Comparison of ENCODE assay signal across 12 cellular contexts in genomic region chr3:152384412-152384811, GRCh38.
A peak's percentile ranks its signal among the peaks of the same experiment; 100 is the strongest.
DNase-seq lines count a peak whose midpoint lies in the region; ATAC-seq and TF ChIP-seq lines count a peak whose summit lies in the region.
"Had no signal": no experiment of that assay in that cellular context is flagged by ENCODE, and none has a peak within 500 bp of the region (broad histone marks: within the 10 kb centered on the region; RNA-seq: fewer than 3 reads in every experiment).

No MANE protein-coding gene starts in this region.

- ATAC-seq in lower lobe of right lung, result no peak
- ATAC-seq in HG03565 (IDR thresholded peaks at IDR 0.05; ENCODE audit: unreplicated experiment), result no peak
- ATAC-seq in HG02610 (IDR thresholded peaks at IDR 0.05; ENCODE audit: unreplicated experiment), result no peak

- intact Hi-C loops in activated T-helper 1 cell treated with anti-CD3 and anti-CD28 coated beads, Interleukin-12 subunit alpha, Interleukin-12 subunit beta, Interleukin-2, Interleukin-4 antibody, amounts not matched to agents 30 ng/mL and 10 ng/mL and 1 ng/mL, durations not matched to agents 14 hours and 24 hours and 36 hours (cut with micrococcal nuclease), result no loop called here
- intact Hi-C loops in lower lobe of right lung (cut with DNase I), result no loop called here

- H3K9me3 ChIP-seq in lower lobe of right lung, result no peaks in the 10 kb centered on the region

- H3K27ac ChIP-seq in lower lobe of right lung, result peak overlapping the region; percentile 13

- DNase-seq in activated T-cell treated with anti-CD3 and anti-CD28 coated beads, Interleukin-2, amount 50 U/mL, for 24 hours, result no peak
- DNase-seq in activated T-cell treated with anti-CD3 and anti-CD28 coated beads for 4 hours (no peak), lower lobe of right lung (no peak), superior temporal gyrus (ENCODE audit: extremely low spot score) (peak; percentile 64), cerebellum (ENCODE audit: low spot score) (no peak)
- no peak for DNase-seq in activated T-helper 1 cell treated with anti-CD3 and anti-CD28 coated beads, Interleukin-12 subunit alpha, Interleukin-12 subunit beta, Interleukin-2, Interleukin-4 antibody, amounts not matched to agents 30 ng/mL and 10 ng/mL and 1 ng/mL, durations not matched to agents 14 hours and 24 hours and 36 hours (ENCODE audit: low spot score)
- DNase-seq: caudate nucleus, GF-D8, NCI-H146, nucleus accumbens had no signal

- H3K27me3 ChIP-seq in lower lobe of right lung (ENCODE audit: low read depth), result no peaks in the 10 kb centered on the region

- no peak for TF ChIP-seq CTCF in lower lobe of right lung (IDR thresholded peaks at IDR 0.05)

- H3K27me3 Mint-ChIP-seq in activated T-cell treated with anti-CD3 and anti-CD28 coated beads, Interleukin-2, amount 50 U/mL, for 24 hours, result no peaks in the 10 kb centered on the region
- H3K27me3 Mint-ChIP-seq in activated T-helper 1 cell treated with anti-CD3 and anti-CD28 coated beads, Interleukin-12 subunit alpha, Interleukin-12 subunit beta, Interleukin-2, Interleukin-4 antibody, amounts not matched to agents 30 ng/mL and 10 ng/mL and 1 ng/mL, durations not matched to agents 14 hours and 24 hours and 36 hours (ENCODE audit: insufficient read depth), result no peaks in the 10 kb centered on the region

- peaks cover 93% of the 10 kb centered on the region for H3K4me1 ChIP-seq in lower lobe of right lung

- peaks cover 50% of the 10 kb centered on the region for H3K36me3 Mint-ChIP-seq in activated T-cell treated with anti-CD3 and anti-CD28 coated beads, Interleukin-2, amount 50 U/mL, for 24 hours (ENCODE audit: low read depth)
- H3K36me3 Mint-ChIP-seq in activated T-helper 1 cell treated with anti-CD3 and anti-CD28 coated beads, Interleukin-12 subunit alpha, Interleukin-12 subunit beta, Interleukin-2, Interleukin-4 antibody, amounts not matched to agents 30 ng/mL and 10 ng/mL and 1 ng/mL, durations not matched to agents 14 hours and 24 hours and 36 hours (ENCODE audit: low read depth), result peaks cover 13% of the 10 kb centered on the region

- H3K9me3 Mint-ChIP-seq in activated T-cell treated with anti-CD3 and anti-CD28 coated beads, Interleukin-2, amount 50 U/mL, for 24 hours, result no peaks in the 10 kb centered on the region
- no peaks in the 10 kb centered on the region for H3K9me3 Mint-ChIP-seq in activated T-helper 1 cell treated with anti-CD3 and anti-CD28 coated beads, Interleukin-12 subunit alpha, Interleukin-12 subunit beta, Interleukin-2, Interleukin-4 antibody, amounts not matched to agents 30 ng/mL and 10 ng/mL and 1 ng/mL, durations not matched to agents 14 hours and 24 hours and 36 hours

- H3K36me3 ChIP-seq in lower lobe of right lung, result no peaks in the 10 kb centered on the region

- H3K27ac Mint-ChIP-seq in activated T-cell treated with anti-CD3 and anti-CD28 coated beads, Interleukin-2, amount 50 U/mL, for 24 hours, result peak overlapping the region; percentile 63
- H3K27ac Mint-ChIP-seq in activated T-helper 1 cell treated with anti-CD3 and anti-CD28 coated beads, Interleukin-12 subunit alpha, Interleukin-12 subunit beta, Interleukin-2, Interleukin-4 antibody, amounts not matched to agents 30 ng/mL and 10 ng/mL and 1 ng/mL, durations not matched to agents 14 hours and 24 hours and 36 hours, result peak overlapping the region; percentile 34

- no peak overlapping the region for H3K4me3 ChIP-seq in lower lobe of right lung

- no peak overlapping the region for H3K4me3 Mint-ChIP-seq in activated T-cell treated with anti-CD3 and anti-CD28 coated beads, Interleukin-2, amount 50 U/mL, for 24 hours
- H3K4me3 Mint-ChIP-seq in activated T-helper 1 cell treated with anti-CD3 and anti-CD28 coated beads, Interleukin-12 subunit alpha, Interleukin-12 subunit beta, Interleukin-2, Interleukin-4 antibody, amounts not matched to agents 30 ng/mL and 10 ng/mL and 1 ng/mL, durations not matched to agents 14 hours and 24 hours and 36 hours, result no peak overlapping the region

- H3K4me1 Mint-ChIP-seq in activated T-cell treated with anti-CD3 and anti-CD28 coated beads, Interleukin-2, amount 50 U/mL, for 24 hours (ENCODE audit: low read depth), result peaks cover 88% of the 10 kb centered on the region
- H3K4me1 Mint-ChIP-seq in activated T-helper 1 cell treated with anti-CD3 and anti-CD28 coated beads, Interleukin-12 subunit alpha, Interleukin-12 subunit beta, Interleukin-2, Interleukin-4 antibody, amounts not matched to agents 30 ng/mL and 10 ng/mL and 1 ng/mL, durations not matched to agents 14 hours and 24 hours and 36 hours (ENCODE audit: low read depth), result peaks cover 77% of the 10 kb centered on the region
